ENCODE assay signal across 8 cellular contexts in the genomic region with DNA sequence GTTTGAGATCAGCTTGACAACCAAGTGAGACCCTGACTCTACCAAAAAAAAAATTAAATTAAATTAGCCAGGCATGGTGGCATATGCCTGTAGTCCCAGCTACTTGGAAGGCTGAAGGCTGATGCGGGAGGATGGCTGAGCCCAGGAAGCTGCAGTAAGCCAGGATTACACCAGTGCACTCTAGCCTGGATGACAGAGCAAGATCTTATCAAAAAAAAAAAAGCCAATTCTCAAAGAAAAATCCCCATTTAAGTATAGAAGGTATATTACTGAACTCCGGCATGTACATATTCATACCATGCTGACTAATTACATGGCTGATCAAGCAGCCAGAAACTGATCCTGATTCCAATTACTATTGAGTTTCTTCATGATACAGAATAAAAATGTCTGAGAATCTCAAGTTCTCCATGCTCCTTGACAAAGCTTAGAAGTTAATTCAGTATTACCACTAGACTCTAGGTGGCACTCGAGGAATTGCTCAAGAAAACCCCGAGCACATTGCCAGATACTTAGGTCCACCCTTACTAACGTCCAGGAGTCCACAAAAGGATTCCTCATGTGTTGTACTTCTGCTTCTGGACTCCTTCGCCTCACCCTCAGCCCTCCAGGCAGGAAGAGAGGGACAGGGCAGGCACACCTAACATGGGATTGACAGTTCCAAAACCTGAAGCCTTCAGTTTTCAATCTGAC.
A peak's percentile ranks its signal among the peaks of the same experiment; 100 is the strongest.
DNase-seq lines count a peak whose midpoint lies in the region; FAIRE-seq and TF ChIP-seq lines count a peak whose summit lies in the region.
"Had no signal": no experiment of that assay in that cellular context is flagged by ENCODE, and none has a peak within 500 bp of the region (broad histone marks: within the 10 kb centered on the region; RNA-seq: fewer than 3 reads in every experiment).

No MANE protein-coding gene starts in this region.

- CTCF ChIA-PET in HEK293 (lab: Yijun Ruan, JAX) = interaction anchor here (0.5 to 2.3 kb wide), 18 partner anchors 8 to 1059 kb away, joined by 3 to 11 read pairs (median 4); no protein-coding TSS in a partner anchor

- peak overlapping the region; percentile 66 for H3K27ac Mint-ChIP-seq in astrocyte (ENCODE audit: unreplicated experiment)

- H3K36me3 ChIP-seq in HEK293 (ENCODE audit: control insufficient read depth in 2 of 2, insufficient read depth in 1 of 2, low read length in 2 of 2) = no peaks in the 10 kb centered on the region
- H3K36me3 ChIP-seq in MM.1S (replicated peaks; ENCODE audit: insufficient read depth, low read length) = no peaks in the 10 kb centered on the region
- no peaks in the 10 kb centered on the region for H3K36me3 ChIP-seq in astrocyte (ENCODE audit: insufficient read depth, low read length)
- H3K36me3 ChIP-seq in transverse colon = no peaks in the 10 kb centered on the region

- TF ChIP-seq CTCF in GM13976 (IDR thresholded peaks at IDR 0.05; ENCODE audit: borderline replicate concordance, control extremely low read depth, extremely low read depth, insufficient read depth, missing control alignments) (peak; percentile 47), HEK293 (tag by site-specific recombination; IDR thresholded peaks at IDR 0.05) (no peak; the same call in 1 of the 2 replicates), MM.1S (IDR thresholded peaks at IDR 0.05; ENCODE audit: low read length) (peak; percentile 76), astrocyte (IDR thresholded peaks at IDR 0.05; ENCODE audit: insufficient read depth, low read depth, low read length) (peak; percentile 69), transverse colon (IDR thresholded peaks at IDR 0.05) (peak; percentile 48 to 59 (median 54))

- FAIRE-seq in astrocyte (lab: Jason Lieb, UNC) = peak; percentile 80

- H3K27ac ChIP-seq in HEK293 (ENCODE audit: extremely low read depth, low read depth, low read length) = no peak overlapping the region
- peak overlapping the region; percentile 87; the same call in 1 of the 2 replicates for H3K27ac ChIP-seq in MM.1S (ENCODE audit: low read length)
- peak overlapping the region; percentile 40 for H3K27ac ChIP-seq in astrocyte (ENCODE audit: low read depth, low read length)
- H3K27ac ChIP-seq in transverse colon = no peak overlapping the region

- no peak overlapping the region for H3K4me3 Mint-ChIP-seq in astrocyte (ENCODE audit: unreplicated experiment)
- H3K4me3 Mint-ChIP-seq: central memory CD8-positive, alpha-beta T cell had no signal

- H3K9ac ChIP-seq in MM.1S (ENCODE audit: low read length) (peak overlapping the region; percentile 67; the same call in 1 of the 2 replicates), astrocyte (ENCODE audit: low read length) (peak overlapping the region; percentile 49)

- H4K20me1 ChIP-seq in MM.1S (ENCODE audit: insufficient read depth, low read length) = no peaks in the 10 kb centered on the region
- H4K20me1 ChIP-seq in astrocyte (ENCODE audit: insufficient read depth, low read length) = peaks cover 42% of the 10 kb centered on the region

- peaks cover 1% of the 10 kb centered on the region for H3K36me3 Mint-ChIP-seq in astrocyte (ENCODE audit: low read depth, unreplicated experiment)

- intact Hi-C loops in transverse colon (cut with DNase I; ENCODE audit: low total_unique reads) = loop anchor here (5.0 to 10.0 kb wide), 2 partner anchors 59 to 151 kb away; a partner anchor contains a TSS

- H3K4me1 ChIP-seq in HEK293 (ENCODE audit: control insufficient read depth, insufficient read depth, low read length) (peaks cover 6% of the 10 kb centered on the region), MM.1S (ENCODE audit: low read length) (peaks cover 48% of the 10 kb centered on the region), astrocyte (ENCODE audit: insufficient read depth, low read length) (no peaks in the 10 kb centered on the region), transverse colon (peaks cover 0 to 25% (median 8%) of the 10 kb centered on the region in 4 donors)

- no peaks in the 10 kb centered on the region for H3K27me3 Mint-ChIP-seq in astrocyte (ENCODE audit: low read depth, unreplicated experiment)
- H3K27me3 Mint-ChIP-seq: central memory CD8-positive, alpha-beta T cell had no signal

- TF ChIP-seq POLR2A in transverse colon (IDR thresholded peaks at IDR 0.05) = no peak

- H3K4me1 Mint-ChIP-seq in astrocyte (ENCODE audit: low read depth, unreplicated experiment) = peaks cover 16% of the 10 kb centered on the region
- H3K4me1 Mint-ChIP-seq: central memory CD8-positive, alpha-beta T cell had no signal

- DNase-seq in GM13976 (ENCODE audit: low spot score) (peak; percentile 62), MM.1S (peak; percentile 85), astrocyte (ENCODE audit: low read depth) (peak; percentile 91), iris pigment epithelial cell (ENCODE audit: low read depth) (peak; percentile 96), transverse colon (peak; percentile 37), NCI-H2029 treated with DMSO at 0.1 percent for 48 hours (lab: John Stamatoyannopoulos, UW) (no peak)

- no peaks in the 10 kb centered on the region for H3K9me2 ChIP-seq in MM.1S (replicated peaks; ENCODE audit: insufficient read depth, low read length)

- POLR2A ChIA-PET in HEK293 (lab: Yijun Ruan, JAX) = interaction anchor here (0.6 kb wide), 1 partner anchor 100 kb away, joined by 3 read pairs; no protein-coding TSS in a partner anchor

- H3K79me2 ChIP-seq in MM.1S (ENCODE audit: low read length) (peaks cover 76% of the 10 kb centered on the region), astrocyte (ENCODE audit: insufficient read depth, low read length) (peaks cover 7% of the 10 kb centered on the region)

- H3K27me3 ChIP-seq in MM.1S (replicated peaks; ENCODE audit: insufficient read depth, low read length) (no peaks in the 10 kb centered on the region), astrocyte (ENCODE audit: insufficient read depth, low read length) (no peaks in the 10 kb centered on the region), transverse colon (no peaks in the 10 kb centered on the region)

- H3K9me3 ChIP-seq in HEK293 (ENCODE audit: control insufficient read depth, insufficient read depth, low read depth, low read length) (no peaks in the 10 kb centered on the region), MM.1S (replicated peaks; ENCODE audit: insufficient read depth, low read length) (no peaks in the 10 kb centered on the region), astrocyte (ENCODE audit: insufficient read depth, low read depth, low read length) (no peaks in the 10 kb centered on the region), transverse colon (no peaks in the 10 kb centered on the region)

- H3K4me2 ChIP-seq in MM.1S (ENCODE audit: low read depth, low read length) (peak overlapping the region; percentile 88), astrocyte (ENCODE audit: low read length) (peak overlapping the region; percentile 65)

- H3K9me3 Mint-ChIP-seq in astrocyte (ENCODE audit: unreplicated experiment) = no peaks in the 10 kb centered on the region
- H3K9me3 Mint-ChIP-seq: central memory CD8-positive, alpha-beta T cell had no signal

- no peak for TF ChIP-seq EP300 in transverse colon (IDR thresholded peaks at IDR 0.05; ENCODE audit: low read depth)

- H3K4me3 ChIP-seq in HEK293 (ENCODE audit: low read depth, low read length) (no peak overlapping the region), MM.1S (ENCODE audit: low read length) (peak overlapping the region; percentile 66), astrocyte (ENCODE audit: insufficient read depth, low read depth, low read length) (no peak overlapping the region), transverse colon (no peak overlapping the region)

- H2AFZ ChIP-seq in MM.1S (ENCODE audit: low read length) (no peak overlapping the region), astrocyte (ENCODE audit: low read depth, low read length) (no peak overlapping the region)

- peaks cover 24% of the 10 kb centered on the region for H3F3A ChIP-seq in MM.1S (ENCODE audit: insufficient read depth, low read length)

- WGBS in transverse colon (ENCODE audit: low coverage in 1 of 2), 2 donors = 25 to 31% methylated on average over 2 to 6 of the region's 6 CpGs

- in situ Hi-C loops in GM13976 (cut with MboI; ENCODE audit: low sequenced_read_pairs, unreplicated experiment) = loop anchor here (25.0 kb wide), 1 partner anchor 546 kb away; no protein-coding TSS in a partner anchor
- in situ Hi-C loops in transverse colon (cut with MboI; ENCODE audit: low pct_ligation_motif_present in 1 of 4, low pct_unique_long_range_greater_than_20kb in 1 of 4, low sequenced_read_pairs in 3 of 4) = loop anchor here in 3 of 4 donors (25.0 kb wide), 1 partner anchor 321 kb away; no protein-coding TSS in a partner anchor

TF ChIP-seq in HEK293, 187 proteins besides CTCF, POLR2A, EP300 and RAD21 (continues in another document):
- TF ChIP-seq ZNF654 (tag by site-specific recombination; IDR thresholded peaks at IDR 0.05; ENCODE audit: low read depth) (peak; percentile 82), ZNF677 (tag by site-specific recombination; IDR thresholded peaks at IDR 0.05) (no peak), SCRT2 (tag by site-specific recombination; IDR thresholded peaks at IDR 0.05) (no peak), ZNF600 (tag by site-specific recombination; IDR thresholded peaks at IDR 0.05) (0 out of 2 replicates have a peak, but pooled peaks have one; percentile 31), ZBTB17 (tag by site-specific recombination; IDR thresholded peaks at IDR 0.05) (peak; percentile 61), ZNF146 (tag by site-specific recombination; IDR thresholded peaks at IDR 0.05) (no peak), ZNF214 (tag by site-specific recombination; IDR thresholded peaks at IDR 0.05; ENCODE audit: borderline replicate concordance) (no peak), ZNF660 (tag by site-specific recombination; IDR thresholded peaks at IDR 0.05) (0 out of 2 replicates have a peak, but pooled peaks have one; percentile 24), ZNF10 (tag by site-specific recombination; IDR thresholded peaks at IDR 0.05) (no peak), ZNF843 (tag by site-specific recombination; IDR thresholded peaks at IDR 0.05) (no peak), ZNF768 (tag by site-specific recombination; IDR thresholded peaks at IDR 0.05) (no peak)
- TF ChIP-seq, protein P1, sequence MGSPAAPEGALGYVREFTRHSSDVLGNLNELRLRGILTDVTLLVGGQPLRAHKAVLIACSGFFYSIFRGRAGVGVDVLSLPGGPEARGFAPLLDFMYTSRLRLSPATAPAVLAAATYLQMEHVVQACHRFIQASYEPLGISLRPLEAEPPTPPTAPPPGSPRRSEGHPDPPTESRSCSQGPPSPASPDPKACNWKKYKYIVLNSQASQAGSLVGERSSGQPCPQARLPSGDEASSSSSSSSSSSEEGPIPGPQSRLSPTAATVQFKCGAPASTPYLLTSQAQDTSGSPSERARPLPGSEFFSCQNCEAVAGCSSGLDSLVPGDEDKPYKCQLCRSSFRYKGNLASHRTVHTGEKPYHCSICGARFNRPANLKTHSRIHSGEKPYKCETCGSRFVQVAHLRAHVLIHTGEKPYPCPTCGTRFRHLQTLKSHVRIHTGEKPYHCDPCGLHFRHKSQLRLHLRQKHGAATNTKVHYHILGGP (tag by site-specific recombination; IDR thresholded peaks at IDR 0.05) = peak; percentile 66

Comparison
In these comparisons a context has a peak if more than half of its experiments do, and no peak if none do; other contexts are left out.
1. H3K27ac ChIP-seq: peak in MM.1S (single experiment) and astrocyte (single experiment); none in HEK293 (single experiment) and transverse colon (0 of 4).